ENCODE assay signal across 20 cellular contexts in genomic region chr4:164789047-164789446, GRCh38. TPM values are rescaled to one million over a fixed set of nuclear protein-coding genes. Genes with fewer than 3 reads are reported as not detected.
DNase-seq lines count a peak whose midpoint lies in the region; ATAC-seq, FAIRE-seq and TF ChIP-seq lines count a peak whose summit lies in the region.
"Had no signal": no experiment of that assay in that cellular context is flagged by ENCODE, and none has a peak within 500 bp of the region (broad histone marks: within the 10 kb centered on the region; RNA-seq: fewer than 3 reads in every experiment).

No MANE protein-coding gene starts in this region.

- POLR2A ChIA-PET in H1 (lab: Charles Lee; ENCODE audit: partially characterized antibody): no interaction called here

- H3K9me3 Mint-ChIP-seq in GM23338 (peaks cover 5% of the 10 kb centered on the region; the same call in 2 of the 3 replicates), neural progenitor cell (no peaks in the 10 kb centered on the region)
- no peaks in the 10 kb centered on the region for H3K9me3 Mint-ChIP-seq in activated naive CD4-positive, alpha-beta T cell treated with anti-CD3 and anti-CD28 coated beads, Interleukin-2, amount 50 U/mL, for 72 hours

- no peak overlapping the region for H4K5ac ChIP-seq in H1 (ENCODE audit: insufficient read length, low read depth, low read length)

- peak; percentile 33 for DNase-seq in GM23338 (ENCODE audit: low spot score)
- DNase-seq in H1 (ENCODE audit: low read depth in 1 of 2, low spot score in 2 of 2): no peak
- peak; percentile 28 for DNase-seq in neural progenitor cell (ENCODE audit: low spot score)
- no peak for DNase-seq in colonic mucosa
- no peak for DNase-seq in inferior parietal cortex (ENCODE audit: extremely low spot score)
- DNase-seq in activated naive CD4-positive, alpha-beta T cell treated with anti-CD3 and anti-CD28 coated beads, Interleukin-2, amount 50 U/mL, for 72 hours (ENCODE audit: low spot score in 2 of 2): no peak
- DNase-seq: C1 segment of cervical spinal cord; CD4-positive, alpha-beta memory T cell; COR-L47; DMS153; DND-41; GM23248; HFFc6 had no signal

- no peak overlapping the region for H3K23ac ChIP-seq in H1 (ENCODE audit: insufficient read length)

- H3K9ac ChIP-seq in HUES64 (ENCODE audit: low read depth, low read length) (no peak overlapping the region), H1 (replicated peaks in 1 of 4; ENCODE audit: extremely low read depth in 1 of 4, low read depth in 3 of 4, low read length in 3 of 4) (no peak overlapping the region), neural progenitor cell (no peak overlapping the region), colonic mucosa (ENCODE audit: low read depth in 2 of 2, low read length in 2 of 2) (no peak overlapping the region)
- H3K9ac ChIP-seq: GM23248 had no signal

- TF ChIP-seq EP300 in H1 (IDR thresholded peaks at IDR 0.05; ENCODE audit: borderline replicate concordance in 1 of 2, low read depth in 2 of 2, low read length in 2 of 2): no peak

- H2BK20ac ChIP-seq in H1 (ENCODE audit: low read length): no peak overlapping the region

- H3K36me3 ChIP-seq in GM23338 (ENCODE audit: insufficient read depth) (no peaks in the 10 kb centered on the region), HUES64 (ENCODE audit: insufficient read depth, low read length) (no peaks in the 10 kb centered on the region), H1 (ENCODE audit: control insufficient read depth in 2 of 4, insufficient read depth in 4 of 4, low read length in 3 of 4) (no peaks in the 10 kb centered on the region), neural progenitor cell (no peaks in the 10 kb centered on the region), colonic mucosa (no peaks in the 10 kb centered on the region)
- H3K36me3 ChIP-seq: HAP-1 had no signal

- H2BK120ac ChIP-seq in H1 (replicated peaks; ENCODE audit: low read depth, low read length): no peak overlapping the region

- no peak overlapping the region for H3K18ac ChIP-seq in H1 (ENCODE audit: extremely low read depth, low read length)

- H2BK15ac ChIP-seq in H1 (ENCODE audit: low read length): no peak overlapping the region

- H2BK5ac ChIP-seq in H1 (ENCODE audit: low read depth, low read length): no peak overlapping the region

- H3K27me3 ChIP-seq in GM23338 (ENCODE audit: insufficient read depth) (no peaks in the 10 kb centered on the region), HUES64 (ENCODE audit: insufficient read depth, low read length) (no peaks in the 10 kb centered on the region), H1 (replicated peaks in 1 of 4; ENCODE audit: control insufficient read depth in 3 of 4, extremely low read depth in 1 of 4, insufficient read depth in 3 of 4, low read length in 3 of 4) (no peaks in the 10 kb centered on the region), neural progenitor cell (no peaks in the 10 kb centered on the region), colonic mucosa (no peaks in the 10 kb centered on the region)

- no peaks in the 10 kb centered on the region for H3K23me2 ChIP-seq in H1 (ENCODE audit: low read depth, low read length)

- H3K4me3 Mint-ChIP-seq in GM23338: no peak overlapping the region
- no peak overlapping the region for H3K4me3 Mint-ChIP-seq in neural progenitor cell
- H3K4me3 Mint-ChIP-seq: CD4-positive, alpha-beta memory T cell; HFFc6 had no signal

- no peaks in the 10 kb centered on the region for H3K9me2 ChIP-seq in GM23338 (ENCODE audit: insufficient read depth)

- TF ChIP-seq CTCF in GM23338 (conservative IDR thresholded peaks at IDR 0.05; ENCODE audit: low read depth in 2 of 2): no peak
- TF ChIP-seq CTCF in H1 (IDR thresholded peaks at IDR 0.05; ENCODE audit: control extremely low read depth in 1 of 3, insufficient read depth in 1 of 3, low read depth in 1 of 3, low read length in 3 of 3): no peak
- TF ChIP-seq CTCF in neural progenitor cell (IDR thresholded peaks at IDR 0.05): no peak
- no peak for TF ChIP-seq CTCF in colonic mucosa (IDR thresholded peaks at IDR 0.05)

- H3K27ac ChIP-seq in GM23338 (ENCODE audit: low read depth): no peak overlapping the region
- peak overlapping the region; percentile 24; the same call in 1 of the 2 replicates for H3K27ac ChIP-seq in HUES64 (ENCODE audit: low read depth, low read length)
- H3K27ac ChIP-seq in H1 (ENCODE audit: low read depth, low read length): no peak overlapping the region
- H3K27ac ChIP-seq in neural progenitor cell: no peak overlapping the region
- H3K27ac ChIP-seq in colonic mucosa: no peak overlapping the region
- H3K27ac ChIP-seq: GM23248 had no signal

- H3K4me2 ChIP-seq in GM23338: no peak overlapping the region
- H3K4me2 ChIP-seq in H1 (ENCODE audit: insufficient read depth in 1 of 2, low read depth in 2 of 2, low read length in 2 of 2): no peak overlapping the region
- H3K4me2 ChIP-seq in neural progenitor cell: no peak overlapping the region

- peak; percentile 73 for ATAC-seq in GM23338
- no peak for ATAC-seq in activated naive CD4-positive, alpha-beta T cell treated with anti-CD3 and anti-CD28 coated beads, Interleukin-2, amount 50 U/mL, for 72 hours

- H2AFZ ChIP-seq in GM23338 (no peak overlapping the region), H1 (ENCODE audit: low read length) (no peak overlapping the region), neural progenitor cell (replicated peaks) (peak overlapping the region; percentile 75)

- H3F3A ChIP-seq in GM23338 (replicated peaks; ENCODE audit: low read depth) (no peaks in the 10 kb centered on the region), neural progenitor cell (ENCODE audit: low read depth) (peaks cover 4% of the 10 kb centered on the region)

- no peak overlapping the region for H3K56ac ChIP-seq in H1 (replicated peaks; ENCODE audit: insufficient read length, low read depth, low read length)

- H4K20me1 ChIP-seq in GM23338 (replicated peaks; ENCODE audit: insufficient read depth) (no peaks in the 10 kb centered on the region), H1 (replicated peaks in 1 of 2; ENCODE audit: control insufficient read depth in 1 of 2, insufficient read depth in 2 of 2, low read length in 2 of 2) (no peaks in the 10 kb centered on the region), neural progenitor cell (ENCODE audit: low read depth) (no peaks in the 10 kb centered on the region)

- WGBS in HUES64: 51% methylated on average over 1 of the region's 1 CpG
- WGBS in H1 (ENCODE audit: extremely low coverage in 1 of 2, insufficient coverage in 1 of 2, insufficient read length in 1 of 2, insufficient replicate concordance in 2 of 2, low coverage in 1 of 2, low lambda C conversion rate in 2 of 2, missing lambda C conversion rate in 1 of 2), 2 experiments: 81% methylated on average over 1 of the region's 1 CpG; no CpG with 5 or more reads in 1 of the 2 experiments

- no peaks in the 10 kb centered on the region for H3K79me1 ChIP-seq in H1 (ENCODE audit: low read depth, low read length)

- peaks cover 17% of the 10 kb centered on the region for H3K4me1 ChIP-seq in GM23338 (ENCODE audit: insufficient read depth)
- H3K4me1 ChIP-seq in HUES64 (ENCODE audit: insufficient read depth, low read length): peaks cover 15% of the 10 kb centered on the region
- peaks cover 0 to 2% (median under 1%) of the 10 kb centered on the region in 4 experiments; a peak in 2 of 7 replicates for H3K4me1 ChIP-seq in H1 (replicated peaks in 1 of 4; ENCODE audit: control insufficient read depth in 3 of 4, insufficient read depth in 4 of 4, low read length in 3 of 4)
- peaks cover 15% of the 10 kb centered on the region for H3K4me1 ChIP-seq in neural progenitor cell
- no peaks in the 10 kb centered on the region for H3K4me1 ChIP-seq in colonic mucosa

- TF ChIP-seq RAD21 in H1 (IDR thresholded peaks at IDR 0.05 in 1 of 2, conservative IDR thresholded peaks at IDR 0.05 in 1 of 2; ENCODE audit: low read depth in 2 of 2, low read length in 2 of 2): no peak

- intact Hi-C loops in colonic mucosa (cut with DNase I): loop anchor here (10.0 kb wide), 1 partner anchor 306 kb away; no protein-coding TSS in a partner anchor

- H3K14ac ChIP-seq in H1 (ENCODE audit: insufficient read length): no peak overlapping the region

- no peak overlapping the region for H2AK5ac ChIP-seq in H1 (ENCODE audit: low read depth, low read length)

- H3K4me3 ChIP-seq in GM23338 (no peak overlapping the region), HUES64 (ENCODE audit: low read length) (no peak overlapping the region), H1 (ENCODE audit: extremely low read depth in 1 of 4, insufficient read depth in 2 of 4, low read depth in 3 of 4, low read length in 4 of 4) (no peak overlapping the region), neural progenitor cell (no peak overlapping the region), colonic mucosa (no peak overlapping the region)
- H3K4me3 ChIP-seq: GM23248, HAP-1 had no signal

- no peaks in the 10 kb centered on the region for H3K79me2 ChIP-seq in GM23338 (replicated peaks; ENCODE audit: insufficient read depth)
- no peaks in the 10 kb centered on the region for H3K79me2 ChIP-seq in H1 (ENCODE audit: control insufficient read depth in 1 of 2, insufficient read depth in 2 of 2, low read length in 2 of 2)
- H3K79me2 ChIP-seq in neural progenitor cell (ENCODE audit: low read depth): no peaks in the 10 kb centered on the region

- H4K91ac ChIP-seq in H1 (replicated peaks; ENCODE audit: insufficient read length, low read length): no peak overlapping the region

- peaks cover 2% of the 10 kb centered on the region; the same call in 1 of the 2 replicates for H3K9me3 ChIP-seq in HUES64 (ENCODE audit: insufficient read depth, low read depth, low read length)
- no peaks in the 10 kb centered on the region for H3K9me3 ChIP-seq in H1 (ENCODE audit: insufficient read depth in 2 of 2, low read depth in 1 of 2, low read length in 1 of 2)
- H3K9me3 ChIP-seq in neural progenitor cell (ENCODE audit: low read depth): no peaks in the 10 kb centered on the region
- H3K9me3 ChIP-seq in colonic mucosa: no peaks in the 10 kb centered on the region

- no peak overlapping the region for H3K27ac Mint-ChIP-seq in GM23338
- H3K27ac Mint-ChIP-seq in neural progenitor cell: no peak overlapping the region
- H3K27ac Mint-ChIP-seq in activated naive CD4-positive, alpha-beta T cell treated with anti-CD3 and anti-CD28 coated beads, Interleukin-2, amount 50 U/mL, for 72 hours: no peak overlapping the region
- H3K27ac Mint-ChIP-seq: CD4-positive, alpha-beta memory T cell; HFFc6 had no signal

- H3K27me3 Mint-ChIP-seq in GM23338 (ENCODE audit: insufficient read depth, low read depth, poor library complexity) (no peaks in the 10 kb centered on the region), neural progenitor cell (ENCODE audit: insufficient read depth, low read depth) (no peaks in the 10 kb centered on the region)

- TF ChIP-seq POLR2A in H1 (IDR thresholded peaks at IDR 0.05; ENCODE audit: control extremely low read depth in 1 of 2, low read depth in 2 of 2, low read length in 2 of 2): no peak

- H2BK12ac ChIP-seq in H1 (ENCODE audit: low read depth, low read length): no peak overlapping the region

- H3K4me1 Mint-ChIP-seq in GM23338 (peaks cover 9% of the 10 kb centered on the region; the same call in 2 of the 3 replicates), neural progenitor cell (no peaks in the 10 kb centered on the region)
- H3K4me1 Mint-ChIP-seq: CD4-positive, alpha-beta memory T cell had no signal

- FAIRE-seq in H1 (lab: Jason Lieb, UNC): no peak
- FAIRE-seq: G401.6, H54 had no signal

- CTCF ChIA-PET in H1 (lab: Charles Lee; ENCODE audit: partially characterized antibody): interaction anchor here (0.7 to 4.7 kb wide), 5 partner anchors 10 to 308 kb away, joined by 3 to 12 read pairs (median 4); no protein-coding TSS in a partner anchor

- H3K36me3 Mint-ChIP-seq in GM23338 (ENCODE audit: low read depth) (peaks cover 8% of the 10 kb centered on the region; the same call in 1 of the 3 replicates), neural progenitor cell (no peaks in the 10 kb centered on the region)
- H3K36me3 Mint-ChIP-seq in activated naive CD4-positive, alpha-beta T cell treated with anti-CD3 and anti-CD28 coated beads, Interleukin-2, amount 50 U/mL, for 72 hours: peaks cover 0 to 4% of the 10 kb centered on the region in 2 donors
- H3K36me3 Mint-ChIP-seq: CD4-positive, alpha-beta memory T cell had no signal

- no peak overlapping the region for H4K8ac ChIP-seq in H1 (ENCODE audit: extremely low read depth, insufficient read depth, low read length)

- no peak overlapping the region for H3K4ac ChIP-seq in H1 (replicated peaks; ENCODE audit: insufficient read length, low read depth, low read length)

RNA-seq across cellular contexts. Expression of gene SMIM31, which starts 35.1 kb away (rescaled TPM):
- not detected in 2 replicates for total RNA-seq in GM23338 (2014; rRNA removed; shearing (Covaris generic))
- polyA plus RNA-seq in GM23338 (2016; fragmentation: Nextera tagmentation; extraction: Ambion mirVana) (not detected in 2 replicates), H1 (2011; rRNA removed) (not detected in 2 replicates)
- polyA plus RNA-seq in HUES64 (2013, experiment 1 of 2): not detected
- polyA plus RNA-seq in HUES64 (2013, experiment 2 of 2): not detected
- not detected in 2 replicates for total RNA-seq in H1 (2021; fragmentation: NEBNext Ultra II Directional; extraction: Animal tissue kit (Norgen Biotek cat#: 25700))
- polyA plus RNA-seq in H1 (2011; cell fraction: cytosol; rRNA removed): not detected
- not detected for polyA plus RNA-seq in H1 (2011; cell fraction: nucleus; rRNA removed)
- not detected in 4 replicates for polyA plus RNA-seq in H1 (2012, experiment 1 of 2)
- not detected for polyA plus RNA-seq in H1 (2012, experiment 2 of 2)
- polyA plus RNA-seq in H1 (2013, experiment 1 of 2): not detected
- not detected for polyA plus RNA-seq in H1 (2013, experiment 2 of 2)
- not detected in 2 replicates for polyA minus RNA-seq in H1 (2011; rRNA and poly(A)+ RNA removed)
- polyA minus RNA-seq in H1 (2011; cell fraction: cytosol; rRNA and poly(A)+ RNA removed): not detected
- not detected for polyA minus RNA-seq in H1 (2011; cell fraction: nucleus; rRNA and poly(A)+ RNA removed)
- total RNA-seq in neural progenitor cell (ENCODE audit: low replicate concordance) (not detected in 2 replicates), colonic mucosa (10 to 100 TPM; 21.0 to 31.0 TPM)
- total RNA-seq in activated naive CD4-positive, alpha-beta T cell treated with anti-CD3 and anti-CD28 coated beads, Interleukin-2, amount 50 U/mL, for 72 hours: not detected
- total RNA-seq: A172; A673; CD4-positive, alpha-beta memory T cell; GM23248; HFFc6 had no signal
- polyA plus RNA-seq: BJ; CD4-positive, alpha-beta memory T cell; GM23248 had no signal

Comparison
In these comparisons a context has a peak if more than half of its experiments do, and no peak if none do; other contexts are left out.
1. DNase-seq: peak in GM23338 (single experiment) and neural progenitor cell (single experiment); none in H1 (0 of 2), colonic mucosa (single experiment), inferior parietal cortex (single experiment) and activated naive CD4-positive, alpha-beta T cell treated with anti-CD3 and anti-CD28 coated beads, Interleukin-2, amount 50 U/mL, for 72 hours (0 of 2).
2. RNA of gene SMIM31, which starts 35.1 kb away (total RNA-seq): 21.0 to 31.0 TPM in colonic mucosa; not detected in GM23338, not detected in H1, not detected in neural progenitor cell and not detected in activated naive CD4-positive, alpha-beta T cell treated with anti-CD3 and anti-CD28 coated beads, Interleukin-2, amount 50 U/mL, for 72 hours; every median in the first group is over 10 times any median in the second.